13 cellular contexts compared by ENCODE assay signal in genomic region chr10:4315529-4315928, GRCh38.
DNase-seq lines count a peak whose midpoint lies in the region; ATAC-seq and TF ChIP-seq lines count a peak whose summit lies in the region.
"Had no signal": no experiment of that assay in that cellular context is flagged by ENCODE, and none has a peak within 500 bp of the region (broad histone marks: within the 10 kb centered on the region; RNA-seq: fewer than 3 reads in every experiment).

No MANE protein-coding gene starts in this region.

- no peaks in the 10 kb centered on the region for H3K9me3 ChIP-seq in esophagus muscularis mucosa
- no peaks in the 10 kb centered on the region for H3K9me3 ChIP-seq in mesenchymal stem cell (ENCODE audit: control insufficient read depth, low read length)
- H3K9me3 ChIP-seq in aorta (ENCODE audit: control insufficient read depth, low read length) = no peaks in the 10 kb centered on the region

- no peak overlapping the region for H2BK12ac ChIP-seq in mesenchymal stem cell (ENCODE audit: low read length in 2 of 2)

- no peak overlapping the region for H3K23ac ChIP-seq in mesenchymal stem cell (ENCODE audit: low read length in 2 of 2)

- TF ChIP-seq EP300 in esophagus muscularis mucosa (IDR thresholded peaks at IDR 0.05) = no peak

- no peak overlapping the region for H4K8ac ChIP-seq in mesenchymal stem cell (ENCODE audit: low read length)

- H3K4me1 ChIP-seq in esophagus muscularis mucosa (peaks cover 0 to 20% (median 9%) of the 10 kb centered on the region in 4 donors), mesenchymal stem cell (ENCODE audit: control insufficient read depth, insufficient read depth, low read depth, low read length) (no peaks in the 10 kb centered on the region), aorta (ENCODE audit: control insufficient read depth in 1 of 2, insufficient read depth in 2 of 2, low read length in 2 of 2) (no peaks in the 10 kb centered on the region)

- TF ChIP-seq POLR2A in esophagus muscularis mucosa (IDR thresholded peaks at IDR 0.05; ENCODE audit: low read depth) = no peak

- H3K27me3 ChIP-seq in esophagus muscularis mucosa = no peaks in the 10 kb centered on the region
- no peaks in the 10 kb centered on the region for H3K27me3 ChIP-seq in mesenchymal stem cell (ENCODE audit: control insufficient read depth in 1 of 2, insufficient read depth in 1 of 2, low read length in 2 of 2)
- no peaks in the 10 kb centered on the region for H3K27me3 ChIP-seq in aorta (ENCODE audit: control insufficient read depth in 1 of 2, insufficient read depth in 2 of 2, low read length in 1 of 2)

- H3K4ac ChIP-seq in mesenchymal stem cell (ENCODE audit: low read depth in 1 of 2, low read length in 2 of 2) = no peak overlapping the region

- no peak overlapping the region for H2AK5ac ChIP-seq in mesenchymal stem cell (ENCODE audit: low read length, severe bottlenecking)

- H3K27ac ChIP-seq in esophagus muscularis mucosa (replicated peaks in 1 of 4) (peak overlapping the region in 3 of 4 donors; percentile 9 to 47 (median 28)), mesenchymal stem cell (ENCODE audit: low read length, poor library complexity, severe bottlenecking) (no peak overlapping the region), aorta (ENCODE audit: low read depth in 1 of 2, low read length in 2 of 2) (no peak overlapping the region)
- H3K27ac ChIP-seq: 22Rv1 had no signal

- no peak overlapping the region for H2BK120ac ChIP-seq in mesenchymal stem cell (ENCODE audit: low read depth, low read length)

- no peak overlapping the region for H4K91ac ChIP-seq in mesenchymal stem cell (ENCODE audit: low read length)

- no peak overlapping the region for H3K18ac ChIP-seq in mesenchymal stem cell (ENCODE audit: low read depth in 1 of 2, low read length in 2 of 2)

- 30% methylated on average over 4 of the region's 4 CpGs for WGBS in esophagus muscularis mucosa
- WGBS in mesenchymal stem cell = 68% methylated on average over 3 of the region's 4 CpGs
- 2 to 12% methylated on average over 4 of the region's 4 CpGs for WGBS in aorta, 2 donors

- H2BK15ac ChIP-seq in mesenchymal stem cell (ENCODE audit: low read depth, poor library complexity, severe bottlenecking) = no peak overlapping the region

- no peak overlapping the region for H3K14ac ChIP-seq in mesenchymal stem cell (ENCODE audit: low read length in 2 of 2)

- intact Hi-C loops in esophagus muscularis mucosa (cut with DNase I) (no loop called here), aorta (cut with DNase I) (no loop called here)

- DNase-seq in NCI-H2081 (lab: John Stamatoyannopoulos, UW) = peak; percentile 8 to 40
- DNase-seq in NCI-H2081 treated with DMSO at 0.1 percent for 48 hours (lab: John Stamatoyannopoulos, UW) = no peak
- DNase-seq in esophagus muscularis mucosa (ENCODE audit: extremely low spot score) = no peak
- DNase-seq in mesenchymal stem cell = no peak
- DNase-seq in aorta = no peak
- DNase-seq in DMS53 (lab: John Stamatoyannopoulos, UW) = no peak
- DNase-seq in SKM-1 (lab: John Stamatoyannopoulos, UW; ENCODE audit: unreplicated experiment) = no peak
- DNase-seq in NCI-H2029 (lab: John Stamatoyannopoulos, UW) = no peak
- DNase-seq: activated B cell treated with CpG ODN at 0.5 μM for 24 hours; central memory CD4-positive, alpha-beta T cell; DMS153; stimulated activated CD4-positive, alpha-beta T cell treated with anti-CD3 and anti-CD28 coated beads, Interleukin-15, amount 100 ng/mL, for 24 hours had no signal

- peak overlapping the region; percentile 80 for H3K9ac ChIP-seq in mesenchymal stem cell (ENCODE audit: low read length)

- no peak overlapping the region for H3K4me3 ChIP-seq in esophagus muscularis mucosa
- no peak overlapping the region for H3K4me3 ChIP-seq in mesenchymal stem cell (ENCODE audit: insufficient read depth in 1 of 2, low read depth in 1 of 2, low read length in 2 of 2)
- H3K4me3 ChIP-seq in aorta (ENCODE audit: low read length in 2 of 2) = no peak overlapping the region

- H2AFZ ChIP-seq in mesenchymal stem cell (ENCODE audit: low read depth, low read length) = no peak overlapping the region

- H3K79me1 ChIP-seq in mesenchymal stem cell (replicated peaks; ENCODE audit: low read length, poor library complexity, severe bottlenecking) = no peaks in the 10 kb centered on the region

- ATAC-seq in aorta (ENCODE audit: low FRiP score) = peak; percentile 70

- no peak for TF ChIP-seq CTCF in esophagus muscularis mucosa (IDR thresholded peaks at IDR 0.05)

- H2BK5ac ChIP-seq in mesenchymal stem cell (ENCODE audit: low read depth, low read length, poor library complexity, severe bottlenecking) = no peak overlapping the region

- H3K4me2 ChIP-seq in mesenchymal stem cell (ENCODE audit: low read length, poor library complexity, severe bottlenecking) = no peak overlapping the region

- H3K36me3 ChIP-seq in esophagus muscularis mucosa (no peaks in the 10 kb centered on the region), mesenchymal stem cell (ENCODE audit: control insufficient read depth in 1 of 2, insufficient read depth in 2 of 2, low read depth in 1 of 2, low read length in 2 of 2) (no peaks in the 10 kb centered on the region), aorta (ENCODE audit: control insufficient read depth in 1 of 2, insufficient read depth in 2 of 2, low read length in 1 of 2) (no peaks in the 10 kb centered on the region)

Comparison
In these comparisons a context has a peak if more than half of its experiments do, and no peak if none do; other contexts are left out.
1. DNase-seq: peak in NCI-H2081 (2 of 2); none in NCI-H2081 treated with DMSO at 0.1 percent for 48 hours (single experiment), esophagus muscularis mucosa (single experiment), mesenchymal stem cell (single experiment), aorta (0 of 2), DMS53 (single experiment), SKM-1 (single experiment) and NCI-H2029 (single experiment).
2. H3K27ac ChIP-seq: peak in esophagus muscularis mucosa (3 of 4); none in mesenchymal stem cell (single experiment) and aorta (0 of 2).